Comparison of ENCODE assay signal across 8 cellular contexts in genomic region chrX:118495061-118495921, GRCh38. TPM values are rescaled to one million over a fixed set of nuclear protein-coding genes. Genes with fewer than 3 reads are reported as not detected.
DNase-seq lines count a peak whose midpoint lies in the region; ATAC-seq, FAIRE-seq and TF ChIP-seq lines count a peak whose summit lies in the region.

Gene DOCK11 (plus strand): TSS chrX:118495815. CDS start chrX:118495972, 157 bp downstream.

- DNase-seq in AG04449 (ENCODE audit: low read depth, low spot score) (no peak), NCI-H510A (lab: John Stamatoyannopoulos, UW) (peak; percentile 76), cortex of kidney (lab: John Stamatoyannopoulos, UW) (peak; percentile 8), HepG2 (ENCODE audit: low spot score) (peak; percentile 2)
- DNase-seq in activated CD4-positive, alpha-beta T cell treated with anti-CD3 and anti-CD28 coated beads, Interleukin-2, amount 10 ng/mL, durations not matched to agents 7 days and 5 days, result peak; percentile 87
- DNase-seq in stimulated activated CD4-positive, alpha-beta T cell treated with anti-CD3 and anti-CD28 coated beads, Interleukin-2, amount 100 ng/mL, for 4 hours (ENCODE audit: low read depth), result peak; percentile 76

- TF ChIP-seq RAD21 in HepG2 (CRISPR knock-in tag; IDR thresholded peaks at IDR 0.05), result no peak

- peaks cover 22% of the 10 kb centered on the region for H3K36me3 Mint-ChIP-seq in activated CD4-positive, alpha-beta T cell treated with anti-CD3 and anti-CD28 coated beads, Interleukin-2, amount 10 ng/mL, durations not matched to agents 7 days and 5 days (ENCODE audit: low read depth)

- H3K4me1 Mint-ChIP-seq in activated CD4-positive, alpha-beta T cell treated with anti-CD3 and anti-CD28 coated beads, Interleukin-2, amount 10 ng/mL, durations not matched to agents 7 days and 5 days, result peaks cover 33% of the 10 kb centered on the region

- no peak within 1 kb of the TSS for H3K9ac ChIP-seq in HepG2 (ENCODE audit: insufficient read depth, low read depth, low read length)

- H3K27me3 ChIP-seq in HepG2 (ENCODE audit: control insufficient read depth in 1 of 2, insufficient read depth in 2 of 2, low read length in 2 of 2), result peaks cover 2 to 18% of the 10 kb centered on the region in 2 experiments; a peak in 3 of 5 replicates

- CTCF ChIA-PET in AG04449 (lab: Yijun Ruan, JAX), result interaction anchor here (0.8 to 1.3 kb wide), 2 partner anchors 105 to 106 kb away, joined by 3 to 5 read pairs; no protein-coding TSS in a partner anchor
- CTCF ChIA-PET in activated CD4-positive, alpha-beta T cell treated with anti-CD3 and anti-CD28 coated beads, Interleukin-2, amount 10 ng/mL, durations not matched to agents 7 days and 5 days (lab: Charles Lee), result interaction anchor here (0.6 to 1.5 kb wide), 5 partner anchors 27 to 147 kb away, joined by 3 read pairs; no protein-coding TSS in a partner anchor
- CTCF ChIA-PET in HepG2 (lab: Yijun Ruan, JAX; ENCODE audit: low intra/inter-chr PET ratio, low total read pairs), result no interaction called here

- H3K4me3 ChIP-seq in AG04449 (ENCODE audit: low read depth, low read length) (peak within 1 kb of the TSS; percentile 70), HepG2 (replicated peaks in 1 of 3; ENCODE audit: insufficient read depth in 1 of 3, low read depth in 2 of 3, low read length in 3 of 3) (peak within 1 kb of the TSS; percentile 12 to 59 (median 16); a peak in 4 of 6 replicates)

- H4K20me1 ChIP-seq in HepG2 (ENCODE audit: insufficient read depth, low read length), result no peaks in the 10 kb centered on the region

- intact Hi-C loops in HepG2 (cut with micrococcal nuclease; ENCODE audit: unreplicated experiment), result no loop called here

- 19% methylated on average over 7 of the region's 64 CpGs for WGBS in HepG2 (ENCODE audit: low lambda C conversion rate)

- H3K79me2 ChIP-seq in HepG2 (ENCODE audit: insufficient read depth, low read length), result no peaks in the 10 kb centered on the region

- no peak for FAIRE-seq in HepG2 (lab: Jason Lieb, UNC)

- peaks cover 14% of the 10 kb centered on the region for H3K4me1 ChIP-seq in HepG2 (ENCODE audit: insufficient read depth, low read length)

- H2AFZ ChIP-seq in HepG2 (ENCODE audit: low read length), result no peak within 1 kb of the TSS

- no peaks in the 10 kb centered on the region for H3K27me3 Mint-ChIP-seq in activated CD4-positive, alpha-beta T cell treated with anti-CD3 and anti-CD28 coated beads, Interleukin-2, amount 10 ng/mL, durations not matched to agents 7 days and 5 days

- peak within 1 kb of the TSS; percentile 100 for H3K27ac Mint-ChIP-seq in activated CD4-positive, alpha-beta T cell treated with anti-CD3 and anti-CD28 coated beads, Interleukin-2, amount 10 ng/mL, durations not matched to agents 7 days and 5 days

- in situ Hi-C loops in HepG2 (cut with HindIII; ENCODE audit: extremely low pct_ligation_motif_present, low pct_unique_long_range_greater_than_20kb), result no loop called here

- no peaks in the 10 kb centered on the region for H3K9me3 ChIP-seq in HepG2 (ENCODE audit: low read length)

- peak within 1 kb of the TSS; percentile 98 for H3K4me3 Mint-ChIP-seq in activated CD4-positive, alpha-beta T cell treated with anti-CD3 and anti-CD28 coated beads, Interleukin-2, amount 10 ng/mL, durations not matched to agents 7 days and 5 days

- no peak for TF ChIP-seq POLR2A in HepG2 (IDR thresholded peaks at IDR 0.05; ENCODE audit: insufficient read depth in 1 of 2, low read depth in 2 of 2, low read length in 2 of 2)

- no TSS peak for BruUV-seq in HepG2 (replicated peaks; lab: Mats Ljungman, UMichigan)

- TF ChIP-seq EP300 in HepG2 (IDR thresholded peaks at IDR 0.05; ENCODE audit: low read depth in 2 of 2, low read length in 2 of 2) (no peak), HepG2 (CRISPR knock-in tag; IDR thresholded peaks at IDR 0.05; ENCODE audit: borderline replicate concordance) (no peak)

- no peaks in the 10 kb centered on the region for H3K9me3 Mint-ChIP-seq in activated CD4-positive, alpha-beta T cell treated with anti-CD3 and anti-CD28 coated beads, Interleukin-2, amount 10 ng/mL, durations not matched to agents 7 days and 5 days

- H3K4me2 ChIP-seq in HepG2 (ENCODE audit: low read depth, low read length), result peak within 1 kb of the TSS; percentile 58

- ATAC-seq in GM18868 (IDR thresholded peaks at IDR 0.05; ENCODE audit: unreplicated experiment), result peak; percentile 73
- ATAC-seq in HG03103 (IDR thresholded peaks at IDR 0.05; ENCODE audit: low read depth, unreplicated experiment), result peak; percentile 62
- ATAC-seq in HepG2, result peak; percentile 91

- no peaks in the 10 kb centered on the region for H3K36me3 ChIP-seq in HepG2 (replicated peaks in 1 of 2; ENCODE audit: control insufficient read depth in 1 of 2, insufficient read depth in 2 of 2, low read length in 2 of 2)

- TF ChIP-seq CTCF in AG04449 (IDR thresholded peaks at IDR 0.05; ENCODE audit: insufficient read depth, low read length, missing control alignments) (no peak), HepG2 (CRISPR knock-in tag; IDR thresholded peaks at IDR 0.05) (no peak)

- H3K27ac ChIP-seq in HepG2 (ENCODE audit: extremely low read length, insufficient read depth, low read length), result no peak within 1 kb of the TSS

- POLR2A ChIA-PET in AG04449 (lab: Yijun Ruan, JAX), result interaction anchor here (1.6 to 1.8 kb wide), 2 partner anchors 25 to 71 kb away, joined by 4 to 5 read pairs; no protein-coding TSS in a partner anchor
- POLR2A ChIA-PET in activated CD4-positive, alpha-beta T cell treated with anti-CD3 and anti-CD28 coated beads, Interleukin-2, amount 10 ng/mL, durations not matched to agents 7 days and 5 days (lab: Charles Lee), result interaction anchor here (0.7 to 1.9 kb wide), 2 partner anchors 27 to 33 kb away, joined by 3 to 6 read pairs; no protein-coding TSS in a partner anchor
- POLR2A ChIA-PET in HepG2 (lab: Yijun Ruan, JAX), result no interaction called here

TF ChIP-seq in HepG2, 621 proteins besides CTCF, POLR2A, EP300 and RAD21 (continues in another document):
- TF ChIP-seq PHF5A (CRISPR knock-in tag; IDR thresholded peaks at IDR 0.05; ENCODE audit: low read depth, unreplicated experiment), result no peak
- TF ChIP-seq ARID5B (CRISPR knock-in tag; IDR thresholded peaks at IDR 0.05), result no peak
- TF ChIP-seq ZNF354B (CRISPR knock-in tag; IDR thresholded peaks at IDR 0.05), result no peak
- TF ChIP-seq ZNF205 (CRISPR knock-in tag; IDR thresholded peaks at IDR 0.05), result no peak
- no peak for TF ChIP-seq YEATS2 (CRISPR knock-in tag; IDR thresholded peaks at IDR 0.05; ENCODE audit: borderline replicate concordance)
- TF ChIP-seq FOXA1 (IDR thresholded peaks at IDR 0.05), result no peak
- 0 out of 2 replicates have a peak, but pooled peaks have one; percentile 7 for TF ChIP-seq FOXA1 (CRISPR knock-in tag; IDR thresholded peaks at IDR 0.05)

RNA-seq across cellular contexts. Expression of gene DOCK11, which starts in this region (rescaled TPM):
- total RNA-seq in activated CD4-positive, alpha-beta T cell treated with anti-CD3 and anti-CD28 coated beads, Interleukin-2, amount 10 ng/mL, durations not matched to agents 7 days and 5 days, result 10 to 100 TPM; 76.6 to 77.8 TPM
- total RNA-seq in HepG2 (2016; rRNA removed; fragmentation: Illumina TruSeq; extraction: Trizol), result 0.02 TPM in 1 of 2 replicates, not detected in the other
- not detected in 2 replicates for total RNA-seq in HepG2 (2016; cell fraction: cytosol; rRNA removed; fragmentation: Illumina TruSeq; extraction: Trizol; ENCODE audit: low read depth)
- total RNA-seq in HepG2 (2016; cell fraction: insoluble cytoplasmic fraction; rRNA removed; fragmentation: Illumina TruSeq; extraction: Trizol), result 0.03 and 0.09 TPM in 2 replicates
- not detected in 2 replicates for total RNA-seq in HepG2 (2016; cell fraction: membrane; rRNA removed; fragmentation: Illumina TruSeq; extraction: Trizol)
- total RNA-seq in HepG2 (2016; cell fraction: nucleus; rRNA removed; fragmentation: Illumina TruSeq; extraction: Trizol), result not detected in 2 replicates
- 0.04 and 0.12 TPM in 2 replicates for polyA plus RNA-seq in HepG2 (2011; rRNA removed)
- polyA plus RNA-seq in HepG2 (2011; cell fraction: cytosol; rRNA removed), result 0.01 and 0.03 TPM in 2 replicates
- polyA plus RNA-seq in HepG2 (2011; cell fraction: nucleus; rRNA removed), result 0.10 and 0.17 TPM in 2 replicates
- 0.04 TPM in 1 of 2 replicates, not detected in the other for polyA plus RNA-seq in HepG2 (2012)
- 0.18 TPM in 1 of 2 replicates, not detected in the other for polyA plus RNA-seq in HepG2 (2016; cell fraction: cytosol; fragmentation: Illumina TruSeq; extraction: Trizol; ENCODE audit: low read depth)
- polyA plus RNA-seq in HepG2 (2016; cell fraction: insoluble cytoplasmic fraction; fragmentation: Illumina TruSeq; extraction: Trizol; ENCODE audit: low read depth), result not detected in 2 replicates
- not detected in 2 replicates for polyA plus RNA-seq in HepG2 (2016; cell fraction: membrane; fragmentation: Illumina TruSeq; extraction: Trizol; ENCODE audit: low read depth)
- polyA plus RNA-seq in HepG2 (2016; cell fraction: nucleus; fragmentation: Illumina TruSeq; extraction: Trizol; ENCODE audit: insufficient read depth, low read depth), result not detected in 2 replicates
- polyA minus RNA-seq in HepG2 (2011; rRNA and poly(A)+ RNA removed; ENCODE audit: low replicate concordance), result 0.02 and 0.28 TPM in 2 replicates
- 0.09 TPM in 1 of 2 replicates, not detected in the other for polyA minus RNA-seq in HepG2 (2011; cell fraction: cytosol; rRNA and poly(A)+ RNA removed)
- 0.12 and 0.39 TPM in 2 replicates for polyA minus RNA-seq in HepG2 (2011; cell fraction: nucleus; rRNA and poly(A)+ RNA removed)

Comparison
In these comparisons a context has a peak if more than half of its experiments do, and no peak if none do; other contexts are left out.
1. RNA of gene DOCK11 (total RNA-seq): 76.6 to 77.8 TPM in activated CD4-positive, alpha-beta T cell treated with anti-CD3 and anti-CD28 coated beads, Interleukin-2, amount 10 ng/mL, durations not matched to agents 7 days and 5 days; 0.02 to 0.09 TPM in HepG2; every median in the first group is over 10 times any median in the second.
2. Peak in DNase-seq, ATAC-seq, H3K4me3 ChIP-seq and H3K4me2 ChIP-seq in HepG2; RNA of the gene not detected or under 1 TPM.
3. Peak in every context shown above with its lines, with median percentiles within 50 percentile points of each other: ATAC-seq.